ENCODE assay signal across 8 cellular contexts in genomic region chr11:68037481-68038225, GRCh38. TPM values are rescaled to one million over a fixed set of nuclear protein-coding genes. Genes with fewer than 3 reads are reported as not detected.
DNase-seq lines count a peak whose midpoint lies in the region; ATAC-seq and TF ChIP-seq lines count a peak whose summit lies in the region.

No MANE protein-coding gene starts in this region.

- POLR2A ChIA-PET in MCF 10A (lab: Yijun Ruan, JAX), result interaction anchor here (0.6 to 1.8 kb wide), 7 partner anchors 21 to 174 kb away, joined by 3 to 6 read pairs (median 3); no protein-coding TSS in a partner anchor
- POLR2A ChIA-PET in activated naive CD8-positive, alpha-beta T cell treated with anti-CD3 and anti-CD28 coated beads, Interleukin-2, amount 10 ng/mL, durations not matched to agents 7 days and 5 days (lab: Charles Lee), result interaction anchor here (0.7 to 3.2 kb wide), 3 partner anchors 9 to 39 kb away, joined by 3 to 12 read pairs (median 4); partner anchors contain the start of gene UNC93B1

- H3K9me3 Mint-ChIP-seq in MCF 10A (ENCODE audit: unreplicated experiment), result no peaks in the 10 kb centered on the region
- H3K9me3 Mint-ChIP-seq in activated naive CD8-positive, alpha-beta T cell treated with anti-CD3 and anti-CD28 coated beads, Interleukin-2, amount 10 ng/mL, durations not matched to agents 7 days and 5 days, result no peaks in the 10 kb centered on the region

- H3K27ac Mint-ChIP-seq in MCF 10A (ENCODE audit: low read depth, unreplicated experiment), result no peak overlapping the region
- peak overlapping the region; percentile 97 for H3K27ac Mint-ChIP-seq in activated naive CD8-positive, alpha-beta T cell treated with anti-CD3 and anti-CD28 coated beads, Interleukin-2, amount 10 ng/mL, durations not matched to agents 7 days and 5 days

- H3K36me3 Mint-ChIP-seq in MCF 10A (ENCODE audit: insufficient read depth, unreplicated experiment), result peaks cover 13% of the 10 kb centered on the region
- peaks cover 2% of the 10 kb centered on the region for H3K36me3 Mint-ChIP-seq in activated naive CD8-positive, alpha-beta T cell treated with anti-CD3 and anti-CD28 coated beads, Interleukin-2, amount 10 ng/mL, durations not matched to agents 7 days and 5 days

- CTCF ChIA-PET in MCF 10A (lab: Yijun Ruan, JAX), result interaction anchor here (0.6 to 1.0 kb wide), 2 partner anchors 16 to 26 kb away, joined by 3 read pairs; no protein-coding TSS in a partner anchor

- H3K4me3 ChIP-seq in breast epithelium (peak overlapping the region in 1 of 3 donors; percentile 79), mesodermal cell (ENCODE audit: extremely low read depth, insufficient read depth, low read length, poor library complexity, severe bottlenecking) (no peak overlapping the region), upper lobe of right lung (no peak overlapping the region)

- H3K27me3 ChIP-seq in breast epithelium (no peaks in the 10 kb centered on the region), upper lobe of right lung (no peaks in the 10 kb centered on the region)

- no peak overlapping the region for H3K4me3 Mint-ChIP-seq in MCF 10A (ENCODE audit: unreplicated experiment)
- peak overlapping the region; percentile 63 for H3K4me3 Mint-ChIP-seq in activated naive CD8-positive, alpha-beta T cell treated with anti-CD3 and anti-CD28 coated beads, Interleukin-2, amount 10 ng/mL, durations not matched to agents 7 days and 5 days

- WGBS in mesodermal cell (ENCODE audit: insufficient coverage in 2 of 2), 2 experiments, result 95 to 98% methylated on average over 19 to 20 of the region's 20 CpGs

- DNase-seq in breast epithelium (ENCODE audit: low spot score in 2 of 2) (no peak), MCF 10A (ENCODE audit: unreplicated experiment) (no peak), upper lobe of right lung (peak; percentile 69), Kasumi-1 (lab: John Stamatoyannopoulos, UW) (no peak), NCI-H524 (lab: John Stamatoyannopoulos, UW) (no peak), NCI-H526 treated with DMSO at 0.1 percent for 48 hours (lab: John Stamatoyannopoulos, UW) (no peak)
- DNase-seq in activated naive CD8-positive, alpha-beta T cell treated with anti-CD3 and anti-CD28 coated beads, Interleukin-2, amount 10 ng/mL, durations not matched to agents 7 days and 5 days, result no peak

- no peak for ATAC-seq in activated naive CD8-positive, alpha-beta T cell treated with anti-CD3 and anti-CD28 coated beads, Interleukin-2, amount 10 ng/mL, durations not matched to agents 7 days and 5 days (ENCODE audit: low read depth)
- no peak for ATAC-seq in upper lobe of right lung

- intact Hi-C loops in breast epithelium (cut with DNase I; ENCODE audit: low total_unique reads), result no loop called here
- intact Hi-C loops in MCF 10A (cut with micrococcal nuclease), result no loop called here
- intact Hi-C loops in upper lobe of right lung (cut with DNase I), result no loop called here

- H3K4me1 Mint-ChIP-seq in MCF 10A (ENCODE audit: insufficient read depth, unreplicated experiment), result no peaks in the 10 kb centered on the region
- H3K4me1 Mint-ChIP-seq in activated naive CD8-positive, alpha-beta T cell treated with anti-CD3 and anti-CD28 coated beads, Interleukin-2, amount 10 ng/mL, durations not matched to agents 7 days and 5 days, result peaks cover 20% of the 10 kb centered on the region

- H3K9me3 ChIP-seq in breast epithelium, result no peaks in the 10 kb centered on the region
- no peaks in the 10 kb centered on the region for H3K9me3 ChIP-seq in mesodermal cell (ENCODE audit: control insufficient read depth, low read length)
- H3K9me3 ChIP-seq in upper lobe of right lung, result no peaks in the 10 kb centered on the region

- H3K4me1 ChIP-seq in breast epithelium (peaks cover 12 to 20% of the 10 kb centered on the region in 2 donors), mesodermal cell (ENCODE audit: control insufficient read depth, insufficient read depth, low read length, poor library complexity, severe bottlenecking) (peaks cover 23% of the 10 kb centered on the region), upper lobe of right lung (peaks cover 52% of the 10 kb centered on the region)

- no peak for TF ChIP-seq CTCF in breast epithelium (IDR thresholded peaks at IDR 0.05)
- no peak for TF ChIP-seq CTCF in MCF 10A (IDR thresholded peaks at IDR 0.05; ENCODE audit: unreplicated experiment)
- no peak for TF ChIP-seq CTCF in upper lobe of right lung (IDR thresholded peaks at IDR 0.05)

- BruUV-seq in MCF 10A (replicated peaks; lab: Mats Ljungman, UMichigan), result no TSS peak

- H3K36me3 ChIP-seq in breast epithelium, result no peaks in the 10 kb centered on the region
- peaks cover 37% of the 10 kb centered on the region for H3K36me3 ChIP-seq in mesodermal cell (ENCODE audit: control insufficient read depth, insufficient read depth, low read length)
- peaks cover 22% of the 10 kb centered on the region for H3K36me3 ChIP-seq in upper lobe of right lung

- no peaks in the 10 kb centered on the region for H3K27me3 Mint-ChIP-seq in MCF 10A (ENCODE audit: insufficient read depth, unreplicated experiment)
- H3K27me3 Mint-ChIP-seq in activated naive CD8-positive, alpha-beta T cell treated with anti-CD3 and anti-CD28 coated beads, Interleukin-2, amount 10 ng/mL, durations not matched to agents 7 days and 5 days, result no peaks in the 10 kb centered on the region

- H3K27ac ChIP-seq in breast epithelium (peak overlapping the region; percentile 88 to 92), mesodermal cell (ENCODE audit: low read depth, low read length, severe bottlenecking) (peak overlapping the region; percentile 3), upper lobe of right lung (peak overlapping the region; percentile 94)

- no peak for TF ChIP-seq POLR2A in breast epithelium (IDR thresholded peaks at IDR 0.05)

RNA-seq across cellular contexts. Expression of gene TCIRG1, which starts 1.2 kb away (rescaled TPM):
- total RNA-seq in breast epithelium, result 100 to 1,000 TPM in 1 of 3 donors, 10 to 100 TPM in 2; 71.4 to 135 (median 90.3) TPM
- total RNA-seq in MCF 10A (2022), result 10.7 and 12.3 TPM in 2 replicates
- 100 to 1,000 TPM; 297 to 308 TPM for total RNA-seq in activated naive CD8-positive, alpha-beta T cell treated with anti-CD3 and anti-CD28 coated beads, Interleukin-2, amount 10 ng/mL, durations not matched to agents 7 days and 5 days
- 108 TPM for polyA plus RNA-seq in mesodermal cell (2013, experiment 1 of 2)
- polyA plus RNA-seq in mesodermal cell (2013, experiment 2 of 2), result 87.4 TPM
- total RNA-seq in upper lobe of right lung, result 216 TPM

RNA-seq across cellular contexts. Expression of gene NDUFS8, which starts 7.2 kb away (rescaled TPM):
- total RNA-seq in breast epithelium, result 100 to 1,000 TPM; 105 to 117 (median 117) TPM
- total RNA-seq in MCF 10A (2022), result 211 and 229 TPM in 2 replicates
- total RNA-seq in activated naive CD8-positive, alpha-beta T cell treated with anti-CD3 and anti-CD28 coated beads, Interleukin-2, amount 10 ng/mL, durations not matched to agents 7 days and 5 days, result 100 to 1,000 TPM; 117 to 128 TPM
- polyA plus RNA-seq in mesodermal cell (2013, experiment 1 of 2), result 152 TPM
- polyA plus RNA-seq in mesodermal cell (2013, experiment 2 of 2), result 130 TPM
- total RNA-seq in upper lobe of right lung, result 118 TPM

RNA-seq across cellular contexts. Expression of gene ALDH3B1, which starts 27.5 kb away (rescaled TPM):
- total RNA-seq in breast epithelium (10 to 100 TPM in 2 of 3 donors, 1 to 10 TPM in 1; 9.8 to 26.4 (median 20.6) TPM), MCF 10A (2022) (37.2 and 50.1 TPM in 2 replicates), upper lobe of right lung (95.9 TPM)
- total RNA-seq in activated naive CD8-positive, alpha-beta T cell treated with anti-CD3 and anti-CD28 coated beads, Interleukin-2, amount 10 ng/mL, durations not matched to agents 7 days and 5 days, result under 1 TPM; 0.45 to 0.61 TPM
- 1.1 TPM for polyA plus RNA-seq in mesodermal cell (2013, experiment 1 of 2)
- polyA plus RNA-seq in mesodermal cell (2013, experiment 2 of 2), result 1.4 TPM

RNA-seq across cellular contexts. Expression of gene UNC93B1, which starts 33.8 kb away (rescaled TPM):
- 10 to 100 TPM; 40.3 to 63.7 (median 49.8) TPM for total RNA-seq in breast epithelium
- total RNA-seq in MCF 10A (2022), result 14.7 and 14.9 TPM in 2 replicates
- 10 to 100 TPM; 35.1 to 42.6 TPM for total RNA-seq in activated naive CD8-positive, alpha-beta T cell treated with anti-CD3 and anti-CD28 coated beads, Interleukin-2, amount 10 ng/mL, durations not matched to agents 7 days and 5 days
- polyA plus RNA-seq in mesodermal cell (2013, experiment 1 of 2), result 15.0 TPM
- polyA plus RNA-seq in mesodermal cell (2013, experiment 2 of 2), result 12.5 TPM
- 79.5 TPM for total RNA-seq in upper lobe of right lung

Comparison
In these comparisons a context has a peak if more than half of its experiments do, and no peak if none do; other contexts are left out.
1. H3K27ac ChIP-seq: peak in every context shown above with its lines; median percentile 94 in upper lobe of right lung; 90 in breast epithelium; 3 in mesodermal cell.
2. RNA of gene ALDH3B1, which starts 27.5 kb away (total RNA-seq): 95.9 TPM in upper lobe of right lung (single experiment), 37.2 to 50.1 TPM in MCF 10A and 9.8 to 26.4 TPM in breast epithelium; 0.45 to 0.61 TPM in activated naive CD8-positive, alpha-beta T cell treated with anti-CD3 and anti-CD28 coated beads, Interleukin-2, amount 10 ng/mL, durations not matched to agents 7 days and 5 days; every median in the first group is over 4 times any median in the second.